In the genomic region with DNA sequence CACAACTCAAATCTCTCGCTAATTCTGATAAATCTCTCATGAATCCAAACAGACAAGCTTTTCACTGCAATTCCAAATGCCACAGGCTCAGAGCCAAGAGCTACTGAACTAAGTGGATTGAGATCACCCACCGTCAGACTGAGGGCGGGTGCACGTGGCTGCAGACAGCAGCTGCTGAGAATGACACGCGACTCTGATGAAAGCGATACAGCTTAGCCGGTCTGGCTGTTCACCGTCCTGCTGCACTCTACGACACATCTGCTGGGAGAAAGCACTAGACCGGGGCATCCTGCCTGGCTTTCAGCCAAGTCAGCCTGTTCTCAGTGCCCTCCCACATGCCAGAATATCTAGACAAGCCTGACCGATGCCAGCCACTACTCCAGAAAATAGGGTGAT, we compare ENCODE assay signal across 1 cellular context.
TF ChIP-seq lines count a peak whose summit lies in the region.

No MANE protein-coding gene starts in this region.

TF ChIP-seq in K562, 482 proteins besides CTCF, POLR2A, EP300 and RAD21 (continued from another document and continues in another):
- TF ChIP-seq TRIM24 (IDR thresholded peaks at IDR 0.05) (no peak), NR3C1 (CRISPR knock-in tag; IDR thresholded peaks at IDR 0.05) (no peak), OTX1 (CRISPR knock-in tag; IDR thresholded peaks at IDR 0.05) (no peak), ZNF24 (IDR thresholded peaks at IDR 0.05) (no peak), ZC3H8 (IDR thresholded peaks at IDR 0.05) (no peak), BRF1 (IDR thresholded peaks at IDR 0.05; ENCODE audit: borderline replicate concordance, extremely low read depth, insufficient read length) (no peak), ZNF121 (CRISPR knock-in tag; conservative IDR thresholded peaks at IDR 0.05) (no peak), CREB1 (IDR thresholded peaks at IDR 0.05) (no peak), CREB1 (CRISPR knock-in tag; IDR thresholded peaks at IDR 0.05) (no peak), ZNF175 (CRISPR knock-in tag; IDR thresholded peaks at IDR 0.05; ENCODE audit: low read depth) (no peak), CREM (IDR thresholded peaks at IDR 0.05; ENCODE audit: low read depth) (peak; percentile 38; the same call in 1 of the 2 replicates), ZNF324 (CRISPR knock-in tag; IDR thresholded peaks at IDR 0.05) (no peak), TEAD2 (tag; IDR thresholded peaks at IDR 0.05) (no peak), MTA1 (IDR thresholded peaks at IDR 0.05; ENCODE audit: borderline replicate concordance) (no peak), DPF2 (IDR thresholded peaks at IDR 0.05) (peak; percentile 19; the same call in 1 of the 2 replicates), ZNF561 (CRISPR knock-in tag; conservative IDR thresholded peaks at IDR 0.05) (no peak), ZNF263 (CRISPR knock-in tag; IDR thresholded peaks at IDR 0.05; ENCODE audit: borderline replicate concordance) (no peak), JUN (IDR thresholded peaks at IDR 0.05; ENCODE audit: borderline replicate concordance, low read depth, low read length) (peak; percentile 28; the same call in 1 of the 2 replicates), JUN (CRISPR knock-in tag; IDR thresholded peaks at IDR 0.05; ENCODE audit: borderline replicate concordance) (no peak), FIP1L1 (IDR thresholded peaks at IDR 0.05; ENCODE audit: low read depth, low read length, poor library complexity, severe bottlenecking) (no peak), NCOA4 (IDR thresholded peaks at IDR 0.05; ENCODE audit: partially characterized antibody) (no peak), KDM2B (CRISPR knock-in tag; IDR thresholded peaks at IDR 0.05) (no peak), PHF20 (IDR thresholded peaks at IDR 0.05; ENCODE audit: partially characterized antibody) (no peak), SMARCA4 (IDR thresholded peaks at IDR 0.05) (no peak), DMBX1 (CRISPR knock-in tag; IDR thresholded peaks at IDR 0.05; ENCODE audit: borderline replicate concordance) (no peak), RHOXF2B (CRISPR knock-in tag; conservative IDR thresholded peaks at IDR 0.05) (no peak), TCF3 (CRISPR knock-in tag; IDR thresholded peaks at IDR 0.05) (peak; percentile 23; the same call in 1 of the 2 replicates), ELF1 (tag; IDR thresholded peaks at IDR 0.05) (no peak), MEIS2 (IDR thresholded peaks at IDR 0.05; ENCODE audit: partially characterized antibody) (peak; percentile 20), KHSRP (IDR thresholded peaks at IDR 0.05) (no peak)
- TF ChIP-seq, protein P1, sequence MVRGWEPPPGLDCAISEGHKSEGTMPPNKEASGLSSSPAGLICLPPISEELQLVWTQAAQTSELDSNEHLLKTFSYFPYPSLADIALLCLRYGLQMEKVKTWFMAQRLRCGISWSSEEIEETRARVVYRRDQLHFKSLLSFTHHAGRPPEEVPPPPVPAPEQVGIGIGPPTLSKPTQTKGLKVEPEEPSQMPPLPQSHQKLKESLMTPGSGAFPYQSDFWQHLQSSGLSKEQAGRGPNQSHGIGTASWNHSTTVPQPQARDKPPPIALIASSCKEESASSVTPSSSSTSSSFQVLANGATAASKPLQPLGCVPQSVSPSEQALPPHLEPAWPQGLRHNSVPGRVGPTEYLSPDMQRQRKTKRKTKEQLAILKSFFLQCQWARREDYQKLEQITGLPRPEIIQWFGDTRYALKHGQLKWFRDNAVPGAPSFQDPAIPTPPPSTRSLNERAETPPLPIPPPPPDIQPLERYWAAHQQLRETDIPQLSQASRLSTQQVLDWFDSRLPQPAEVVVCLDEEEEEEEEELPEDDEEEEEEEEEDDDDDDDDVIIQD (CRISPR knock-in tag; IDR thresholded peaks at IDR 0.05) = no peak
- TF ChIP-seq, protein P2, sequence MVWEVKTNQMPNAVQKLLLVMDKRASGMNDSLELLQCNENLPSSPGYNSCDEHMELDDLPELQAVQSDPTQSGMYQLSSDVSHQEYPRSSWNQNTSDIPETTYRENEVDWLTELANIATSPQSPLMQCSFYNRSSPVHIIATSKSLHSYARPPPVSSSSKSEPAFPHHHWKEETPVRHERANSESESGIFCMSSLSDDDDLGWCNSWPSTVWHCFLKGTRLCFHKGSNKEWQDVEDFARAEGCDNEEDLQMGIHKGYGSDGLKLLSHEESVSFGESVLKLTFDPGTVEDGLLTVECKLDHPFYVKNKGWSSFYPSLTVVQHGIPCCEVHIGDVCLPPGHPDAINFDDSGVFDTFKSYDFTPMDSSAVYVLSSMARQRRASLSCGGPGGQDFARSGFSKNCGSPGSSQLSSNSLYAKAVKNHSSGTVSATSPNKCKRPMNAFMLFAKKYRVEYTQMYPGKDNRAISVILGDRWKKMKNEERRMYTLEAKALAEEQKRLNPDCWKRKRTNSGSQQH (CRISPR knock-in tag; IDR thresholded peaks at IDR 0.05) = no peak
- TF ChIP-seq, protein P3, sequence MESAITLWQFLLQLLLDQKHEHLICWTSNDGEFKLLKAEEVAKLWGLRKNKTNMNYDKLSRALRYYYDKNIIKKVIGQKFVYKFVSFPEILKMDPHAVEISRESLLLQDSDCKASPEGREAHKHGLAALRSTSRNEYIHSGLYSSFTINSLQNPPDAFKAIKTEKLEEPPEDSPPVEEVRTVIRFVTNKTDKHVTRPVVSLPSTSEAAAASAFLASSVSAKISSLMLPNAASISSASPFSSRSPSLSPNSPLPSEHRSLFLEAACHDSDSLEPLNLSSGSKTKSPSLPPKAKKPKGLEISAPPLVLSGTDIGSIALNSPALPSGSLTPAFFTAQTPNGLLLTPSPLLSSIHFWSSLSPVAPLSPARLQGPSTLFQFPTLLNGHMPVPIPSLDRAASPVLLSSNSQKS (CRISPR knock-in tag; IDR thresholded peaks at IDR 0.05) = no peak
- TF ChIP-seq, protein P4, sequence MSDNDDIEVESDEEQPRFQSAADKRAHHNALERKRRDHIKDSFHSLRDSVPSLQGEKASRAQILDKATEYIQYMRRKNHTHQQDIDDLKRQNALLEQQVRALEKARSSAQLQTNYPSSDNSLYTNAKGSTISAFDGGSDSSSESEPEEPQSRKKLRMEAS (CRISPR knock-in tag; IDR thresholded peaks at IDR 0.05) = peak; percentile 64
- TF ChIP-seq, protein P5, sequence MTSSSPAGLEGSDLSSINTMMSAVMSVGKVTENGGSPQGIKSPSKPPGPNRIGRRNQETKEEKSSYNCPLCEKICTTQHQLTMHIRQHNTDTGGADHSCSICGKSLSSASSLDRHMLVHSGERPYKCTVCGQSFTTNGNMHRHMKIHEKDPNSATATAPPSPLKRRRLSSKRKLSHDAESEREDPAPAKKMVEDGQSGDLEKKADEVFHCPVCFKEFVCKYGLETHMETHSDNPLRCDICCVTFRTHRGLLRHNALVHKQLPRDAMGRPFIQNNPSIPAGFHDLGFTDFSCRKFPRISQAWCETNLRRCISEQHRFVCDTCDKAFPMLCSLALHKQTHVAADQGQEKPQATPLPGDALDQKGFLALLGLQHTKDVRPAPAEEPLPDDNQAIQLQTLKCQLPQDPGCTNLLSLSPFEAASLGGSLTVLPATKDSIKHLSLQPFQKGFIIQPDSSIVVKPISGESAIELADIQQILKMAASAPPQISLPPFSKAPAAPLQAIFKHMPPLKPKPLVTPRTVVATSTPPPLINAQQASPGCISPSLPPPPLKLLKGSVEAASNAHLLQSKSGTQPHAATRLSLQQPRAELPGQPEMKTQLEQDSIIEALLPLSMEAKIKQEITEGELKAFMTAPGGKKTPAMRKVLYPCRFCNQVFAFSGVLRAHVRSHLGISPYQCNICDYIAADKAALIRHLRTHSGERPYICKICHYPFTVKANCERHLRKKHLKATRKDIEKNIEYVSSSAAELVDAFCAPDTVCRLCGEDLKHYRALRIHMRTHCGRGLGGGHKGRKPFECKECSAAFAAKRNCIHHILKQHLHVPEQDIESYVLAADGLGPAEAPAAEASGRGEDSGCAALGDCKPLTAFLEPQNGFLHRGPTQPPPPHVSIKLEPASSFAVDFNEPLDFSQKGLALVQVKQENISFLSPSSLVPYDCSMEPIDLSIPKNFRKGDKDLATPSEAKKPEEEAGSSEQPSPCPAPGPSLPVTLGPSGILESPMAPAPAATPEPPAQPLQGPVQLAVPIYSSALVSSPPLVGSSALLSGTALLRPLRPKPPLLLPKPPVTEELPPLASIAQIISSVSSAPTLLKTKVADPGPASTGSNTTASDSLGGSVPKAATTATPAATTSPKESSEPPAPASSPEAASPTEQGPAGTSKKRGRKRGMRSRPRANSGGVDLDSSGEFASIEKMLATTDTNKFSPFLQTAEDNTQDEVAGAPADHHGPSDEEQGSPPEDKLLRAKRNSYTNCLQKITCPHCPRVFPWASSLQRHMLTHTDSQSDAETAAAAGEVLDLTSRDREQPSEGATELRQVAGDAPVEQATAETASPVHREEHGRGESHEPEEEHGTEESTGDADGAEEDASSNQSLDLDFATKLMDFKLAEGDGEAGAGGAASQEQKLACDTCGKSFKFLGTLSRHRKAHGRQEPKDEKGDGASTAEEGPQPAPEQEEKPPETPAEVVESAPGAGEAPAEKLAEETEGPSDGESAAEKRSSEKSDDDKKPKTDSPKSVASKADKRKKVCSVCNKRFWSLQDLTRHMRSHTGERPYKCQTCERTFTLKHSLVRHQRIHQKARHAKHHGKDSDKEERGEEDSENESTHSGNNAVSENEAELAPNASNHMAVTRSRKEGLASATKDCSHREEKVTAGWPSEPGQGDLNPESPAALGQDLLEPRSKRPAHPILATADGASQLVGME (CRISPR knock-in tag; IDR thresholded peaks at IDR 0.05) = no peak
- TF ChIP-seq, protein P6, sequence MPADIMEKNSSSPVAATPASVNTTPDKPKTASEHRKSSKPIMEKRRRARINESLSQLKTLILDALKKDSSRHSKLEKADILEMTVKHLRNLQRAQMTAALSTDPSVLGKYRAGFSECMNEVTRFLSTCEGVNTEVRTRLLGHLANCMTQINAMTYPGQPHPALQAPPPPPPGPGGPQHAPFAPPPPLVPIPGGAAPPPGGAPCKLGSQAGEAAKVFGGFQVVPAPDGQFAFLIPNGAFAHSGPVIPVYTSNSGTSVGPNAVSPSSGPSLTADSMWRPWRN (IDR thresholded peaks at IDR 0.05; ENCODE audit: low read depth) = peak; percentile 93
- TF ChIP-seq, protein P7, sequence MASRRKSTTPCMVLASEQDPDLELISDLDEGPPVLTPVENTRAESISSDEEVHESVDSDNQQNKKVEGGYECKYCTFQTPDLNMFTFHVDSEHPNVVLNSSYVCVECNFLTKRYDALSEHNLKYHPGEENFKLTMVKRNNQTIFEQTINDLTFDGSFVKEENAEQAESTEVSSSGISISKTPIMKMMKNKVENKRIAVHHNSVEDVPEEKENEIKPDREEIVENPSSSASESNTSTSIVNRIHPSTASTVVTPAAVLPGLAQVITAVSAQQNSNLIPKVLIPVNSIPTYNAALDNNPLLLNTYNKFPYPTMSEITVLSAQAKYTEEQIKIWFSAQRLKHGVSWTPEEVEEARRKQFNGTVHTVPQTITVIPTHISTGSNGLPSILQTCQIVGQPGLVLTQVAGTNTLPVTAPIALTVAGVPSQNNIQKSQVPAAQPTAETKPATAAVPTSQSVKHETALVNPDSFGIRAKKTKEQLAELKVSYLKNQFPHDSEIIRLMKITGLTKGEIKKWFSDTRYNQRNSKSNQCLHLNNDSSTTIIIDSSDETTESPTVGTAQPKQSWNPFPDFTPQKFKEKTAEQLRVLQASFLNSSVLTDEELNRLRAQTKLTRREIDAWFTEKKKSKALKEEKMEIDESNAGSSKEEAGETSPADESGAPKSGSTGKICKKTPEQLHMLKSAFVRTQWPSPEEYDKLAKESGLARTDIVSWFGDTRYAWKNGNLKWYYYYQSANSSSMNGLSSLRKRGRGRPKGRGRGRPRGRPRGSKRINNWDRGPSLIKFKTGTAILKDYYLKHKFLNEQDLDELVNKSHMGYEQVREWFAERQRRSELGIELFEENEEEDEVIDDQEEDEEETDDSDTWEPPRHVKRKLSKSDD (conservative IDR thresholded peaks at IDR 0.05; ENCODE audit: low read length) = no peak
- TF ChIP-seq, protein P8, sequence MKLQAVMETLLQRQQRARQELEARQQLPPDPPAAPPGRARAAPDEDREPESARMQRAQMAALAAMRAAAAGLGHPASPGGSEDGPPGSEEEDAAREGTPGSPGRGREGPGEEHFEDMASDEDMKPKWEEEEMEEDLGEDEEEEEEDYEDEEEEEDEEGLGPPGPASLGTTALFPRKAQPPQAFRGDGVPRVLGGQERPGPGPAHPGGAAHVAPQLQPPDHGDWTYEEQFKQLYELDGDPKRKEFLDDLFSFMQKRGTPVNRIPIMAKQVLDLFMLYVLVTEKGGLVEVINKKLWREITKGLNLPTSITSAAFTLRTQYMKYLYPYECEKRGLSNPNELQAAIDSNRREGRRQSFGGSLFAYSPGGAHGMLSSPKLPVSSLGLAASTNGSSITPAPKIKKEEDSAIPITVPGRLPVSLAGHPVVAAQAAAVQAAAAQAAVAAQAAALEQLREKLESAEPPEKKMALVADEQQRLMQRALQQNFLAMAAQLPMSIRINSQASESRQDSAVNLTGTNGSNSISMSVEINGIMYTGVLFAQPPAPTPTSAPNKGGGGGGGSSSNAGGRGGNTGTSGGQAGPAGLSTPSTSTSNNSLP (IDR thresholded peaks at IDR 0.05; ENCODE audit: borderline replicate concordance, low read depth, low read length) = no peak
- TF ChIP-seq, protein P9, sequence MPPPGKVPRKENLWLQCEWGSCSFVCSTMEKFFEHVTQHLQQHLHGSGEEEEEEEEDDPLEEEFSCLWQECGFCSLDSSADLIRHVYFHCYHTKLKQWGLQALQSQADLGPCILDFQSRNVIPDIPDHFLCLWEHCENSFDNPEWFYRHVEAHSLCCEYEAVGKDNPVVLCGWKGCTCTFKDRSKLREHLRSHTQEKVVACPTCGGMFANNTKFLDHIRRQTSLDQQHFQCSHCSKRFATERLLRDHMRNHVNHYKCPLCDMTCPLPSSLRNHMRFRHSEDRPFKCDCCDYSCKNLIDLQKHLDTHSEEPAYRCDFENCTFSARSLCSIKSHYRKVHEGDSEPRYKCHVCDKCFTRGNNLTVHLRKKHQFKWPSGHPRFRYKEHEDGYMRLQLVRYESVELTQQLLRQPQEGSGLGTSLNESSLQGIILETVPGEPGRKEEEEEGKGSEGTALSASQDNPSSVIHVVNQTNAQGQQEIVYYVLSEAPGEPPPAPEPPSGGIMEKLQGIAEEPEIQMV (tag; conservative IDR thresholded peaks at IDR 0.05; ENCODE audit: low read depth) = no peak
